Comparison of ENCODE assay signal across 7 cellular contexts in genomic region chr4:106502106-106502699, GRCh38.
DNase-seq lines count a peak whose midpoint lies in the region; ATAC-seq, FAIRE-seq and TF ChIP-seq lines count a peak whose summit lies in the region.

No MANE protein-coding gene starts in this region.

- DNase-seq in GM06990 (ENCODE audit: extremely low read depth, insufficient read length), result no peak
- peak; percentile 47 for DNase-seq in GM20000 (ENCODE audit: low spot score)
- peak; percentile 31 for DNase-seq in RCC 7860 (ENCODE audit: low spot score)
- peak; percentile 64 for DNase-seq in astrocyte of the spinal cord (ENCODE audit: low read depth, low spot score)
- DNase-seq in kidney epithelial cell (ENCODE audit: low read depth), result peak; percentile 14
- DNase-seq in stimulated activated CD8-positive, alpha-beta memory T cell treated with anti-CD3 and anti-CD28 coated beads, Interleukin-4, amount 100 ng/mL, for 48 hours, result peak; percentile 65

- in situ Hi-C loops in astrocyte of the spinal cord (cut with HindIII; ENCODE audit: low sequenced_read_pairs), result no loop called here

- H3K36me3 ChIP-seq in GM06990 (ENCODE audit: control insufficient read depth, insufficient read depth, low read length) (no peaks in the 10 kb centered on the region), kidney epithelial cell (ENCODE audit: control insufficient read depth, insufficient read depth, low read length) (no peaks in the 10 kb centered on the region)

- no peak for FAIRE-seq in RCC 7860 (lab: Jason Lieb, UNC)

- no peaks in the 10 kb centered on the region for H3K27me3 ChIP-seq in GM06990 (replicated peaks; ENCODE audit: control insufficient read depth, insufficient read depth, low read length)
- no peaks in the 10 kb centered on the region for H3K27me3 ChIP-seq in kidney epithelial cell (ENCODE audit: control insufficient read depth, insufficient read depth, low read length)

- TF ChIP-seq CTCF in GM06990 (IDR thresholded peaks at IDR 0.05; ENCODE audit: insufficient read depth, low read length, poor library complexity, severe bottlenecking) (peak; percentile 76), GM20000 (IDR thresholded peaks at IDR 0.05; ENCODE audit: extremely low read depth, missing control alignments) (peak; percentile 60), astrocyte of the spinal cord (IDR thresholded peaks at IDR 0.05; ENCODE audit: low read depth, low read length) (peak; percentile 81), kidney epithelial cell (IDR thresholded peaks at IDR 0.05; ENCODE audit: insufficient read depth, low read length, poor library complexity, severe bottlenecking) (peak; percentile 83)

- no peak overlapping the region for H3K4me3 ChIP-seq in GM06990 (replicated peaks; ENCODE audit: low read depth, low read length)
- H3K4me3 ChIP-seq in astrocyte of the spinal cord (ENCODE audit: low read depth, low read length), result no peak overlapping the region
- H3K4me3 ChIP-seq in kidney epithelial cell (ENCODE audit: low read depth, low read length), result no peak overlapping the region

- ATAC-seq in HG03575 (IDR thresholded peaks at IDR 0.05; ENCODE audit: extremely low read depth, insufficient number of reproducible peaks, low FRiP score, unreplicated experiment), result peak; percentile 47
